ENCODE assay signal across 17 cellular contexts in the genomic region with DNA sequence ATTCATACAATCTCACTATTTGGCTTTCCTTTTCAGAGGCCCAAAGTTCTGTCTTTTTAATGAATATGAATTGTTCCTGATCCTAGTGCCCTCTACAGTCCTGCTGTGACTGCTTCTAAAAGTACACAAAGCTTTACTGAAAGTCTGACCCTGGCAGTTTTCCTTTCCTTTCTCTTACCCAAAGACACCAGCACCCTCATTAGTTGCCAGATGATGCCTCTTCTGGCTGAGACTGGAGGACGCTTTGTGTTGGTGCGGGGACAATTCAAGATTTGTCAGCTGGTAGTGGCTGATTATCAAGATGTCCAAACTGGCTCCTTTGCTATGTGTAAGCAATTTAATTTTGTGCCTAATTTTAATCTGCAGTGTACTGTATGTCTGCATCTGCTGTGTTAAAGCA.
DNase-seq lines count a peak whose midpoint lies in the region; TF ChIP-seq lines count a peak whose summit lies in the region.
"Had no signal": no experiment of that assay in that cellular context is flagged by ENCODE, and none has a peak within 500 bp of the region (broad histone marks: within the 10 kb centered on the region; RNA-seq: fewer than 3 reads in every experiment).

No MANE protein-coding gene starts in this region.

- TF ChIP-seq EP300 in stomach (IDR thresholded peaks at IDR 0.05), result no peak

- no peaks in the 10 kb centered on the region for H3K79me2 ChIP-seq in neural progenitor cell (ENCODE audit: low read depth)

- intact Hi-C loops in stomach (cut with DNase I; ENCODE audit: low total_unique reads) (no loop called here), Caco-2 (cut with micrococcal nuclease; ENCODE audit: unreplicated experiment) (no loop called here)

- no peaks in the 10 kb centered on the region for H3K9me3 ChIP-seq in neural progenitor cell (ENCODE audit: low read depth)
- peaks cover 0 to 8% (median 7%) of the 10 kb centered on the region in 4 donors for H3K9me3 ChIP-seq in stomach
- peaks cover 4% of the 10 kb centered on the region; the same call in 1 of the 2 replicates for H3K9me3 ChIP-seq in Caco-2
- H3K9me3 ChIP-seq: BE2C had no signal

- H4K20me1 ChIP-seq in neural progenitor cell (ENCODE audit: low read depth), result no peaks in the 10 kb centered on the region

- H3K4me2 ChIP-seq in neural progenitor cell, result peak overlapping the region; percentile 56

- no peak for TF ChIP-seq POLR2A in stomach (IDR thresholded peaks at IDR 0.05)

- H3F3A ChIP-seq in neural progenitor cell (ENCODE audit: low read depth), result peaks cover 12% of the 10 kb centered on the region

- H3K4me3 Mint-ChIP-seq in neural progenitor cell (no peak overlapping the region), Caco-2 (ENCODE audit: unreplicated experiment) (no peak overlapping the region)
- H3K4me3 Mint-ChIP-seq: CD4-positive, CD25-positive, alpha-beta regulatory T cell had no signal

- H3K36me3 ChIP-seq in neural progenitor cell (no peaks in the 10 kb centered on the region), stomach (peaks cover 0 to 3% (median 0%) of the 10 kb centered on the region in 4 donors), Caco-2 (ENCODE audit: control insufficient read depth, insufficient read depth, low read length) (no peaks in the 10 kb centered on the region)
- H3K36me3 ChIP-seq: BE2C had no signal

- POLR2A ChIA-PET in Caco-2 (lab: Charles Lee), result no interaction called here

- 80 to 91% (median 83%) methylated on average over 2 of the region's 2 CpGs for WGBS in stomach, 5 donors

- H3K27me3 Mint-ChIP-seq in neural progenitor cell (ENCODE audit: insufficient read depth, low read depth) (peaks cover 2% of the 10 kb centered on the region), Caco-2 (ENCODE audit: insufficient read depth, unreplicated experiment) (no peaks in the 10 kb centered on the region)

- TF ChIP-seq CTCF in VCaP (conservative IDR thresholded peaks at IDR 0.05), result peak; percentile 22
- no peak for TF ChIP-seq CTCF in neural progenitor cell (IDR thresholded peaks at IDR 0.05)
- TF ChIP-seq CTCF in stomach (IDR thresholded peaks at IDR 0.05), result no peak
- no peak for TF ChIP-seq CTCF in Caco-2 (IDR thresholded peaks at IDR 0.05; ENCODE audit: insufficient read depth in 1 of 2, low read depth in 1 of 2, low read length in 1 of 2, severe bottlenecking in 1 of 2, unreplicated experiment in 1 of 2)

- CTCF ChIA-PET in Caco-2 (lab: Charles Lee), result no interaction called here

- no peak overlapping the region for H2AFZ ChIP-seq in neural progenitor cell (replicated peaks)

- no peak overlapping the region for H3K4me3 ChIP-seq in neural progenitor cell
- no peak overlapping the region for H3K4me3 ChIP-seq in stomach
- no peak overlapping the region for H3K4me3 ChIP-seq in Caco-2 (ENCODE audit: low read depth, low read length)

- H3K9me3 Mint-ChIP-seq in neural progenitor cell, result peaks cover 3% of the 10 kb centered on the region
- H3K9me3 Mint-ChIP-seq in Caco-2 (ENCODE audit: unreplicated experiment), result no peaks in the 10 kb centered on the region

- H3K27me3 ChIP-seq in neural progenitor cell, result no peaks in the 10 kb centered on the region
- no peaks in the 10 kb centered on the region for H3K27me3 ChIP-seq in stomach
- no peaks in the 10 kb centered on the region for H3K27me3 ChIP-seq in Caco-2 (replicated peaks; ENCODE audit: control insufficient read depth, insufficient read depth, low read length)
- H3K27me3 ChIP-seq: BE2C had no signal

- H3K4me1 Mint-ChIP-seq in neural progenitor cell (peaks cover 17% of the 10 kb centered on the region), Caco-2 (ENCODE audit: low read depth, unreplicated experiment) (no peaks in the 10 kb centered on the region)
- H3K4me1 Mint-ChIP-seq: CD4-positive, CD25-positive, alpha-beta regulatory T cell had no signal

- no peak overlapping the region for H3K9ac ChIP-seq in neural progenitor cell

- H3K27ac Mint-ChIP-seq in neural progenitor cell, result peak overlapping the region; percentile 26
- no peak overlapping the region for H3K27ac Mint-ChIP-seq in Caco-2 (ENCODE audit: unreplicated experiment)
- H3K27ac Mint-ChIP-seq: CD4-positive, CD25-positive, alpha-beta regulatory T cell had no signal

- BruUV-seq in Caco-2 (replicated peaks; lab: Mats Ljungman, UMichigan), result no TSS peak

- DNase-seq in Ammon's horn (ENCODE audit: low spot score), result peak; percentile 3
- peak; percentile 20 for DNase-seq in NCI-H146 treated with DMSO at 0.1 percent for 48 hours (lab: John Stamatoyannopoulos, UW; ENCODE audit: unreplicated experiment)
- peak; percentile 54 for DNase-seq in neural progenitor cell (ENCODE audit: low spot score)
- no peak for DNase-seq in stimulated activated CD4-positive, alpha-beta T cell treated with anti-CD3 and anti-CD28 coated beads, Interleukin-2, amount 100 ng/mL, for 24 hours
- DNase-seq in stomach, result no peak
- no peak for DNase-seq in Caco-2
- DNase-seq: BE2C; CD4-positive, CD25-positive, alpha-beta regulatory T cell; DMS153; GDM1; GOT3; KG1; MV-4-11; NCI-H187 treated with DMSO at 0.1 percent for 48 hours; NCI-H446 treated with DMSO at 0.1 percent for 48 hours; PC-3 had no signal

- H3K27ac ChIP-seq in VCaP, result no peak overlapping the region
- peak overlapping the region; percentile 33 for H3K27ac ChIP-seq in neural progenitor cell
- no peak overlapping the region for H3K27ac ChIP-seq in stomach

- H3K4me1 ChIP-seq in neural progenitor cell, result peaks cover 25% of the 10 kb centered on the region
- H3K4me1 ChIP-seq in stomach, result no peaks in the 10 kb centered on the region
- H3K4me1 ChIP-seq in Caco-2, result no peaks in the 10 kb centered on the region
- H3K4me1 ChIP-seq: BE2C had no signal

- H3K36me3 Mint-ChIP-seq in neural progenitor cell (no peaks in the 10 kb centered on the region), Caco-2 (ENCODE audit: insufficient read depth, unreplicated experiment) (no peaks in the 10 kb centered on the region)
- H3K36me3 Mint-ChIP-seq: CD4-positive, CD25-positive, alpha-beta regulatory T cell had no signal

Comparison
In these comparisons a context has a peak if more than half of its experiments do, and no peak if none do; other contexts are left out.
1. DNase-seq: peak in Ammon's horn (single experiment), NCI-H146 treated with DMSO at 0.1 percent for 48 hours (single experiment) and neural progenitor cell (single experiment); none in stimulated activated CD4-positive, alpha-beta T cell treated with anti-CD3 and anti-CD28 coated beads, Interleukin-2, amount 100 ng/mL, for 24 hours (0 of 2), stomach (single experiment) and Caco-2 (0 of 2).